Comparison of ENCODE assay signal across 7 cellular contexts in the genomic region with DNA sequence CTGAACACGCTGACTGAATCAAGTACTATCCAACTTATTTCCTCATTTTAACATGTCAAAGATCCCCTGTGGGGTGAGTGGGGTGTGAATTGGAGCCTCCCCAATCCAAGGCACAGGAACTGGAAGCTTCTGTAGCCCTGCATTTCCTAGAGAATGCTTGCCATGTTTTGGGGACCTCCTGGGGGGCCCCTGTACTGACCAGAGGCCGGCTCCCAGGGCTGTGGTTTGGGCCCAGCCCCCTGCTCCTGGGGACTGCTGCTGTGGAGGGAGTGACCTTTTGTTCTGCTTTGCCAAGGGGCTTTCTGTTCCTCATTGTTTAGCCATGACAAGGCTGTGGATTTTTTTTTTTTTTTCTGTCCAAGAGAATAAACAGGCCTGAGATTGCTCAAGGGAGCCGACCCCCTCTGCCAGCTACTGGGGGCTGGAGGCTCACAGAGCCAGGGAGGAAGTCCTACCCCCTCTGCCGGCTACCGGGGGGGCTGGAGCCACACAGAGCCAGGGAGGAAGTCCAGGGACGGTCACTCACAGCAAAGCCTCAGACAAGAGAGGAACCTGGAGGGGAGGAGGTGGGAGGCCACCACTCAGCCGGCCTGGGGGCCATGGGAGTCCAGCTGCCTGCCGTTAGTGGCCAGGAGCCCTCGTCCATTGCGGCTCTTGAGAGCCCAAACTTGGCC. TPM values are rescaled to one million over a fixed set of nuclear protein-coding genes. Genes with fewer than 3 reads are reported as not detected.
DNase-seq lines count a peak whose midpoint lies in the region; ATAC-seq, FAIRE-seq and TF ChIP-seq lines count a peak whose summit lies in the region.

No MANE protein-coding gene starts in this region.

- TF ChIP-seq CTCF in right atrium auricular region (IDR thresholded peaks at IDR 0.05) (peak in 1 of 2 donors; percentile 43), prostate gland (IDR thresholded peaks at IDR 0.05) (peak in 1 of 4 experiments; percentile 13)

- H3K9me3 ChIP-seq in right atrium auricular region: no peaks in the 10 kb centered on the region
- no peaks in the 10 kb centered on the region for H3K9me3 ChIP-seq in prostate gland

- no peaks in the 10 kb centered on the region for H3K9me3 Mint-ChIP-seq in activated naive CD8-positive, alpha-beta T cell treated with anti-CD3 and anti-CD28 coated beads, Interleukin-2, amount 50 U/mL, for 24 hours

- H3K36me3 ChIP-seq in right atrium auricular region (no peaks in the 10 kb centered on the region), prostate gland (no peaks in the 10 kb centered on the region)

- H3K27ac Mint-ChIP-seq in activated naive CD8-positive, alpha-beta T cell treated with anti-CD3 and anti-CD28 coated beads, Interleukin-2, amount 50 U/mL, for 24 hours: peak overlapping the region; percentile 71

- H3K27me3 ChIP-seq in right atrium auricular region (no peaks in the 10 kb centered on the region), prostate gland (replicated peaks; ENCODE audit: insufficient read depth) (no peaks in the 10 kb centered on the region)

- DNase-seq in HCEC 1CT (peak; percentile 71), right atrium auricular region (ENCODE audit: low spot score) (peak; percentile 91), prostate gland (ENCODE audit: low spot score) (peak; percentile 21), urothelium cell line (ENCODE audit: low spot score) (no peak), NCI-H2081 (lab: John Stamatoyannopoulos, UW) (no peak)
- no peak for DNase-seq in activated naive CD8-positive, alpha-beta T cell treated with anti-CD3 and anti-CD28 coated beads, Interleukin-2, amount 50 U/mL, for 24 hours

- H3K4me1 Mint-ChIP-seq in activated naive CD8-positive, alpha-beta T cell treated with anti-CD3 and anti-CD28 coated beads, Interleukin-2, amount 50 U/mL, for 24 hours: peaks cover 76% of the 10 kb centered on the region

- no peak for ATAC-seq in activated naive CD8-positive, alpha-beta T cell treated with anti-CD3 and anti-CD28 coated beads, Interleukin-2, amount 50 U/mL, for 24 hours
- no peak for ATAC-seq in GM18502 (IDR thresholded peaks at IDR 0.05; ENCODE audit: poor library complexity, unreplicated experiment)

- no peaks in the 10 kb centered on the region for H3K27me3 Mint-ChIP-seq in activated naive CD8-positive, alpha-beta T cell treated with anti-CD3 and anti-CD28 coated beads, Interleukin-2, amount 50 U/mL, for 24 hours

- H3K4me3 ChIP-seq in right atrium auricular region (peak overlapping the region in 1 of 2 donors; percentile 14), prostate gland (no peak overlapping the region)

- H3K4me1 ChIP-seq in right atrium auricular region: peaks cover 0 to 97% of the 10 kb centered on the region in 2 donors
- H3K4me1 ChIP-seq in prostate gland (replicated peaks): no peaks in the 10 kb centered on the region

- intact Hi-C loops in prostate gland (cut with DNase I): no loop called here

- no peak for FAIRE-seq in urothelium cell line (lab: Jason Lieb, UNC)

- H3K27ac ChIP-seq in right atrium auricular region (peak overlapping the region; percentile 79 to 81), prostate gland (peak overlapping the region; percentile 59 to 69)

- H3K36me3 Mint-ChIP-seq in activated naive CD8-positive, alpha-beta T cell treated with anti-CD3 and anti-CD28 coated beads, Interleukin-2, amount 50 U/mL, for 24 hours (ENCODE audit: low read depth): peaks cover 45% of the 10 kb centered on the region

- TF ChIP-seq POLR2A in prostate gland (IDR thresholded peaks at IDR 0.05): no peak

- WGBS in prostate gland: 16% methylated on average over 10 of the region's 10 CpGs

- H3K4me3 Mint-ChIP-seq in activated naive CD8-positive, alpha-beta T cell treated with anti-CD3 and anti-CD28 coated beads, Interleukin-2, amount 50 U/mL, for 24 hours: no peak overlapping the region

RNA-seq across cellular contexts. Expression of a gene that starts 17.4 kb away (rescaled TPM):
- total RNA-seq in right atrium auricular region (10 to 100 TPM; 17.0 to 25.6 TPM), prostate gland (10 to 100 TPM; 10.9 to 18.4 TPM)

RNA-seq across cellular contexts. Expression of a gene that starts 45.7 kb away (rescaled TPM):
- total RNA-seq in right atrium auricular region (10 to 100 TPM; 48.1 to 65.2 TPM), prostate gland (10 to 100 TPM; 60.7 to 80.8 TPM)

Comparison
In these comparisons a context has a peak if more than half of its experiments do, and no peak if none do; other contexts are left out.
1. DNase-seq: peak in HCEC 1CT (single experiment), right atrium auricular region (single experiment) and prostate gland (single experiment); none in activated naive CD8-positive, alpha-beta T cell treated with anti-CD3 and anti-CD28 coated beads, Interleukin-2, amount 50 U/mL, for 24 hours (single experiment), urothelium cell line (single experiment) and NCI-H2081 (0 of 2).